In the genomic region with DNA sequence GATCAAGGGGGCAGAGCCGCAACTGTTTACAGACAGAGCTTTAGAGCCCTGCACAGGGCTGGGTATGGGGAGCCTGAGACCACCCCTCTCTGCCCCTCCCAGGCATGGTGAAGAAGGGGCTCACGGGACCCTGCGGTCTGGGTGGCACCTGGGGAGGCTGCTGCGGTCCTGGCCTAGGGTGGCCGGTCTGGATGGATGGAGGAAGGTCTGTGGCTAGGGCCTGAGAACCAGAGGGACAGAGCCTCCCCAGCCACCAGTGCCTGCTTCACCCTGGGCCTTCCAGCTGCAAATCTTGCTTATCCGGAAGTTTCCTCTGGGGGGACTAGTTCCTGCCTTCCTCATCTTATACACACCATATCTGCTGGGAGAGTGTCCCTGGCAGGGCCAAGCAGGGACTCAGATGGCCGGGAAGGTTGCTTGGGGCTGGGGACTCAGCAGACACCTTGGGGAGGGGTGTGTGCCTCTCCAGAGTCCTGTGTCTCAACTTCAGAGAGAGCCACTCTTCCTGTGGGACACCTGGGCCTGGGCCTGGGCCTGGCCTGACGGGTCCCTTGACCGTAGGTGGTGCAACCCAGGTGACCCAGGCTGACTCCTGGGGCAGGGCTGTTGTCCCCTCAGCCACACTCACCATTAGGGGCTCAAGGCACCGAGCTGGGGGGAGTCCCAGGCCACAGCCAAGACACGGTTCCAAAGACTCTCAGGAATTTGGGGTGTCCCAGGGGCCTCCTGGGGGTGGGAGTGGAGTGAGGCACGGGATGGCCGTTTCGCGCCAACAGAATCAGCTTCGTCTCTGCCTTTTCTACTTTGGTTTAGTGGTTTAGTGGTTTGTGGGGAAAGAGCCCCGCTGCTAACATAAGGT, we compare ENCODE assay signal across 21 cellular contexts. TPM values are rescaled to one million over a fixed set of nuclear protein-coding genes. Genes with fewer than 3 reads are reported as not detected.
"Had no signal": no experiment of that assay in that cellular context is flagged by ENCODE, and none has a peak within 500 bp of the region (broad histone marks: within the 10 kb centered on the region; RNA-seq: fewer than 3 reads in every experiment).

No MANE protein-coding gene starts in this region.

- H2AFZ ChIP-seq: hepatocyte had no signal

- H3K4me1 ChIP-seq: gastrocnemius medialis, psoas muscle had no signal

- DNase-seq: activated CD4-positive, alpha-beta T cell treated with anti-CD3 and anti-CD28 coated beads, Interleukin-2, amount 50 U/mL, for 48 hours; activated CD8-positive, alpha-beta memory T cell treated with anti-CD3 and anti-CD28 coated beads, Interleukin-2, amount 10 ng/mL, durations not matched to agents 7 days and 5 days; activated naive CD4-positive, alpha-beta T cell treated with Interleukin-2 at 50 U/mL for 16 hours; activated naive CD8-positive, alpha-beta T cell treated with anti-CD3 and anti-CD28 coated beads, Interleukin-2, amount 50 U/mL, for 24 hours; cortex of kidney; effector memory CD4-positive, alpha-beta T cell; gastrocnemius medialis; naive B cell; stimulated activated CD4-positive, alpha-beta T cell treated with anti-CD3 and anti-CD28 coated beads, Interleukin-15, amount 100 ng/mL, for 24 hours; stimulated activated CD4-positive, alpha-beta T cell treated with anti-CD3 and anti-CD28 coated beads, Interleukin-4, amount 100 ng/mL, for 4 hours; trophoblast cell had no signal

- H3K4me3 Mint-ChIP-seq: activated CD8-positive, alpha-beta memory T cell treated with anti-CD3 and anti-CD28 coated beads, Interleukin-2, amount 10 ng/mL, durations not matched to agents 7 days and 5 days; activated naive CD8-positive, alpha-beta T cell treated with anti-CD3 and anti-CD28 coated beads, Interleukin-2, amount 50 U/mL, for 24 hours; mesothelial cell of epicardium; T-helper 2 cell treated with Interferon-gamma antibody and Interleukin-4, amounts not matched to agents 5 μg/mL and 100 μg/mL, for 36 hours had no signal

- H3K9me3 Mint-ChIP-seq: activated naive CD8-positive, alpha-beta T cell treated with anti-CD3 and anti-CD28 coated beads, Interleukin-2, amount 50 U/mL, for 24 hours; naive B cell; T-helper 2 cell treated with Interferon-gamma antibody and Interleukin-4, amounts not matched to agents 5 μg/mL and 100 μg/mL, for 36 hours had no signal

- ATAC-seq: activated CD4-positive, CD25-positive, alpha-beta regulatory T cell treated with anti-CD3 and anti-CD28 coated beads, Interleukin-2, amount 50 U/mL, for 24 hours; activated CD8-positive, alpha-beta memory T cell treated with anti-CD3 and anti-CD28 coated beads, Interleukin-2, amount 10 ng/mL, durations not matched to agents 7 days and 5 days; activated naive CD8-positive, alpha-beta T cell treated with anti-CD3 and anti-CD28 coated beads, Interleukin-2, amount 50 U/mL, for 24 hours; gastrocnemius medialis; psoas muscle had no signal

- H3K27me3 ChIP-seq: cardiac muscle cell, hepatocyte had no signal

- H3K27ac Mint-ChIP-seq: activated CD8-positive, alpha-beta memory T cell treated with anti-CD3 and anti-CD28 coated beads, Interleukin-2, amount 10 ng/mL, durations not matched to agents 7 days and 5 days; activated naive CD8-positive, alpha-beta T cell treated with anti-CD3 and anti-CD28 coated beads, Interleukin-2, amount 50 U/mL, for 24 hours; mesothelial cell of epicardium; T-helper 2 cell treated with Interferon-gamma antibody and Interleukin-4, amounts not matched to agents 5 μg/mL and 100 μg/mL, for 36 hours had no signal

- H3K9me3 ChIP-seq: gastrocnemius medialis, psoas muscle, SJCRH30 had no signal

- H3K4me2 ChIP-seq: hepatocyte had no signal

- H3K4me3 ChIP-seq: cardiac muscle cell, gastrocnemius medialis, hepatocyte, psoas muscle, SJCRH30 had no signal

- H3K27ac ChIP-seq: cardiac muscle cell, gastrocnemius medialis, hepatocyte, psoas muscle, SJCRH30 had no signal

- H3K27me3 Mint-ChIP-seq: activated CD8-positive, alpha-beta memory T cell treated with anti-CD3 and anti-CD28 coated beads, Interleukin-2, amount 10 ng/mL, durations not matched to agents 7 days and 5 days had no signal

- H3K36me3 ChIP-seq: cardiac muscle cell, gastrocnemius medialis, SJCRH30 had no signal

- H3K79me2 ChIP-seq: hepatocyte had no signal

- H3K4me1 Mint-ChIP-seq: activated naive CD8-positive, alpha-beta T cell treated with anti-CD3 and anti-CD28 coated beads, Interleukin-2, amount 50 U/mL, for 24 hours; mesothelial cell of epicardium had no signal

RNA-seq across cellular contexts. Expression of a gene that starts 52.0 kb away (rescaled TPM):
- total RNA-seq: activated CD8-positive, alpha-beta memory T cell treated with anti-CD3 and anti-CD28 coated beads, Interleukin-2, amount 10 ng/mL, durations not matched to agents 7 days and 5 days; astrocyte; cardiac muscle cell; gastrocnemius medialis; hepatocyte; kidney epithelial cell; lower leg skin; mesothelial cell of epicardium; psoas muscle; SJCRH30 had no signal
